ENCODE assay signal across 8 cellular contexts in the genomic region with DNA sequence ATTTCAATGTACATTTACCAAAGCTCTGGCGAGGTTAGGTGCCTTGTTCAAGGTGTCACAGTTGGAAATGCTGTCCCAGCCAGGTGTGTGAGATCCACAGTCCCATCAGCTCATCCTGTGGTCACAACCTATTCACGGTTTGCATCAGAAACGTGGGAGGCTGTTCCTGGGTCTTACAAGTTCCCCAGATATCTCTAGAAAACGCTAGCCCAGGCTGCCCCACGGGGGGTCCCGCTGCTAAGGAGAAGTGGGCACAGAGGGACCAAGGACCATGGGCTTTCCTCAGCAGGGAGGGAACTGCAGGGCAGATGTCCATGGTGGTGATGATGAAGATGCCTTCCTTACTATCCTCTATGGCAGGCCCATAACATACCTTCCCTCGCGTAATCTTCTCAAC. TPM values are rescaled to one million over a fixed set of nuclear protein-coding genes. Genes with fewer than 3 reads are reported as not detected.
DNase-seq lines count a peak whose midpoint lies in the region; ATAC-seq and TF ChIP-seq lines count a peak whose summit lies in the region.

No MANE protein-coding gene starts in this region.

- no peaks in the 10 kb centered on the region for H3K9me2 ChIP-seq in neural cell (ENCODE audit: insufficient read depth, low read length)

- H3K4me2 ChIP-seq in neural cell (ENCODE audit: low read length) = peak overlapping the region; percentile 66

- H3K27me3 ChIP-seq in neural cell (ENCODE audit: insufficient read depth, low read depth, low read length) = no peaks in the 10 kb centered on the region

- H4K20me1 ChIP-seq in neural cell (ENCODE audit: insufficient read depth) = no peaks in the 10 kb centered on the region

- H3K27me3 Mint-ChIP-seq in effector memory CD8-positive, alpha-beta T cell = no peaks in the 10 kb centered on the region

- H3K4me1 Mint-ChIP-seq in effector memory CD8-positive, alpha-beta T cell (ENCODE audit: low read depth in 2 of 2) = peaks cover 27 to 28% of the 10 kb centered on the region in 2 donors

- H3K9ac ChIP-seq in neural cell (ENCODE audit: low read length) = peak overlapping the region; percentile 68

- no peak overlapping the region for H3K27ac ChIP-seq in neural cell (ENCODE audit: low read length)

- no peak for TF ChIP-seq EP300 in neural cell (conservative IDR thresholded peaks at IDR 0.05; ENCODE audit: poor library complexity, severe bottlenecking)

- peaks cover 4% of the 10 kb centered on the region for H3F3A ChIP-seq in neural cell (ENCODE audit: insufficient read depth, low read length, poor library complexity, severe bottlenecking)

- no peak for ATAC-seq in effector memory CD8-positive, alpha-beta T cell (replicated peaks)
- no peak for ATAC-seq in HG03469 (IDR thresholded peaks at IDR 0.05; ENCODE audit: unreplicated experiment)

- peak overlapping the region; percentile 73 for H2AFZ ChIP-seq in neural cell (ENCODE audit: low read depth, low read length)

- peak overlapping the region; percentile 83 to 86 for H3K4me3 Mint-ChIP-seq in effector memory CD8-positive, alpha-beta T cell

- no peak for TF ChIP-seq CTCF in neural cell (IDR thresholded peaks at IDR 0.05; ENCODE audit: poor library complexity, severe bottlenecking)

- no peaks in the 10 kb centered on the region for H3K36me3 Mint-ChIP-seq in effector memory CD8-positive, alpha-beta T cell (ENCODE audit: insufficient read depth)

- no peaks in the 10 kb centered on the region for H3K79me2 ChIP-seq in neural cell (replicated peaks; ENCODE audit: insufficient read depth, low read length)

- TF ChIP-seq RAD21 in neural cell (conservative IDR thresholded peaks at IDR 0.05) = no peak

- H3K4me3 ChIP-seq in neural cell (ENCODE audit: low read length) = peak overlapping the region; percentile 85

- no peaks in the 10 kb centered on the region for H3K9me3 Mint-ChIP-seq in effector memory CD8-positive, alpha-beta T cell

- H3K36me3 ChIP-seq in neural cell (ENCODE audit: insufficient read depth, low read length) = no peaks in the 10 kb centered on the region

- H3K9me3 ChIP-seq in neural cell (ENCODE audit: low read length) = no peaks in the 10 kb centered on the region

- peak overlapping the region; percentile 82 to 86 for H3K27ac Mint-ChIP-seq in effector memory CD8-positive, alpha-beta T cell

- peak; percentile 30 for DNase-seq in stimulated activated CD4-positive, alpha-beta T cell treated with anti-CD3 and anti-CD28 coated beads, Interleukin-15, amount 100 ng/mL, for 24 hours
- DNase-seq in stimulated activated CD4-positive, alpha-beta T cell treated with anti-CD3 and anti-CD28 coated beads, Interleukin-4, amount 100 ng/mL, for 4 hours = no peak
- DNase-seq in OCI-M1 (lab: John Stamatoyannopoulos, UW) (peak; percentile 47), T1000 (lab: John Stamatoyannopoulos, UW) (no peak), mesenteric fat pad (ENCODE audit: low spot score) (no peak)
- DNase-seq in effector memory CD8-positive, alpha-beta T cell = no peak

TF ChIP-seq in neural cell, 6 proteins besides CTCF, POLR2A, EP300 and RAD21:
- no peak for TF ChIP-seq SMC3 (conservative IDR thresholded peaks at IDR 0.05; ENCODE audit: poor library complexity)
- no peak for TF ChIP-seq EZH2 (IDR thresholded peaks at IDR 0.05; ENCODE audit: borderline replicate concordance, insufficient read depth, low read length, poor library complexity, severe bottlenecking)

RNA-seq across cellular contexts. Expression of gene FECH, which starts 0.7 kb away (rescaled TPM):
- 12.5 and 17.1 TPM in 2 replicates for polyA plus RNA-seq in neural cell
- 19.1 and 21.2 TPM in 2 replicates for polyA minus RNA-seq in neural cell
- 19.9 TPM for total RNA-seq in mesenteric fat pad

RNA-seq across cellular contexts. Expression of gene NARS1, which starts 35.8 kb away (rescaled TPM):
- 164 and 215 TPM in 2 replicates for polyA plus RNA-seq in neural cell
- 142 and 143 TPM in 2 replicates for polyA minus RNA-seq in neural cell
- 96.1 TPM for total RNA-seq in mesenteric fat pad

Comparison
In these comparisons a context has a peak if more than half of its experiments do, and no peak if none do; other contexts are left out.
1. DNase-seq: peak in stimulated activated CD4-positive, alpha-beta T cell treated with anti-CD3 and anti-CD28 coated beads, Interleukin-15, amount 100 ng/mL, for 24 hours (single experiment) and OCI-M1 (single experiment); none in stimulated activated CD4-positive, alpha-beta T cell treated with anti-CD3 and anti-CD28 coated beads, Interleukin-4, amount 100 ng/mL, for 4 hours (0 of 2), effector memory CD8-positive, alpha-beta T cell (0 of 3), T1000 (single experiment) and mesenteric fat pad (single experiment).